ENCODE assay signal across 1 cellular context in genomic region chr15:44956388-44956787, GRCh38.
TF ChIP-seq lines count a peak whose summit lies in the region.

TSS of gene TERB2 (plus strand) at chr15:44956687. CDS start at chr15:44956719, 32 bp downstream.

TF ChIP-seq in H1, 55 proteins besides CTCF, POLR2A, EP300 and RAD21 (continued from another document):
- no peak for TF ChIP-seq PHF8 (conservative IDR thresholded peaks at IDR 0.05; ENCODE audit: low read depth, low read length)
- TF ChIP-seq ATF2 (IDR thresholded peaks at IDR 0.05; ENCODE audit: low read length), result no peak
- TF ChIP-seq NRF1 (IDR thresholded peaks at IDR 0.05; ENCODE audit: low read depth, low read length), result no peak
- TF ChIP-seq SAP30 (IDR thresholded peaks at IDR 0.05; ENCODE audit: insufficient read depth, insufficient replicate concordance, low read length), result no peak
- no peak for TF ChIP-seq CBX8 (IDR thresholded peaks at IDR 0.05; ENCODE audit: borderline replicate concordance, low read depth, low read length)
- TF ChIP-seq USF2 (IDR thresholded peaks at IDR 0.05; ENCODE audit: low read length), result no peak
- TF ChIP-seq YY1 (IDR thresholded peaks at IDR 0.05; ENCODE audit: low read depth, low read length), result no peak
- TF ChIP-seq BACH1 (IDR thresholded peaks at IDR 0.05; ENCODE audit: low read length), result no peak
- no peak for TF ChIP-seq GTF2F1 (IDR thresholded peaks at IDR 0.05; ENCODE audit: borderline replicate concordance, low read depth, low read length)
- TF ChIP-seq EZH2 (IDR thresholded peaks at IDR 0.05; ENCODE audit: low read depth, low read length, severe bottlenecking), result no peak
- TF ChIP-seq RFX5 (IDR thresholded peaks at IDR 0.05; ENCODE audit: borderline replicate concordance, low read depth, low read length), result no peak
- TF ChIP-seq KDM1A (IDR thresholded peaks at IDR 0.05; ENCODE audit: borderline replicate concordance, low read length), result no peak
- no peak for TF ChIP-seq KDM4A (IDR thresholded peaks at IDR 0.05; ENCODE audit: low read depth, low read length, severe bottlenecking)
